ENCODE assay signal across 9 cellular contexts in the genomic region with DNA sequence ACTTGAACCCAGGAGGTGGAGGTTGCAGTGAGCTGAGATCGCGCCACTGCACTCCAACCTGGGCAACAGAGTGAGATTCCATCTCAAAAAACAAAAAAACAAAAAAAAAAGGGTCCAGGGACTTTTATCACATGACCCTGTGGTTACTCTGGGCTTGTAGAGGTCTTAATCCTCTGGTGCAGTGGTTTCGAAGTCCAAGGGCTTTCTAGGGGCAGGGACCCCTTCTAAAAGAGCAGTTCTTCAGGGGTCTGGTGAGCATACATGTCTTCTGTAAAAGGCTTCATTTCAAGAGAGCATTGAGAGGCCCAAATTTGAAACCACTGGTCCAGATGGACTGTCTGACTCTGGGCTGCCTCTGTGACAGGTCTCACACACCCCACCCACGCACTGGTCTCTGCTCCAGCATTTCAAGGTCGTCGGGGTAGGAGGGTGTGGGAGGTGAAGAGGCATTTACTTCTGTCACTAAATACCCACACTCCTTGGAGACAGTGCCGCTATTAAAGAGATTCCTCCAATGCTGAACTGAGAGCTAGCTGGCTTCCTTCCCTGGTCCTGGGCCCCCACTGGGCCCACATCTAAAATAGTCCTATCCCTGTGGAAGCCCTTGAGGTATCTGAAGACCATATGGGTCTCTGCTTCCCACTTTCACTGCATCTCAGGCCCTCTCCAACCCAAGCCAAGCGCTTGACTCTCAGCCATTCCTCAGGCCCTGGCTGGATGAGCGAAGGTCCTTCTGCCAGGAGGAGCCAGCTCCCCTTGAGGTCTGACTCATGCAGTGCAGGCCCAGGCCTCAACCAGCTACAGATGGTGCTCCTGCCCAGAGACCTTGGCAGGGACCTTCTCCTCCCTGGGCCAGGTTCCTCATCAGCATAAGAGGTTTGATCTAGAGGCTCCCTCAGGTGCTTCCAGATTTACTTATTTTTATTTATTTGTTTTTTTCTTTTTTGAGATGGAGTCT. TPM values are rescaled to one million over a fixed set of nuclear protein-coding genes. Genes with fewer than 3 reads are reported as not detected.
DNase-seq lines count a peak whose midpoint lies in the region; ATAC-seq and TF ChIP-seq lines count a peak whose summit lies in the region.
"Had no signal": no experiment of that assay in that cellular context is flagged by ENCODE, and none has a peak within 500 bp of the region (broad histone marks: within the 10 kb centered on the region; RNA-seq: fewer than 3 reads in every experiment).

No MANE protein-coding gene starts in this region.

- no peak overlapping the region for H3K4me3 ChIP-seq in Panc1 (ENCODE audit: low read depth in 2 of 2, low read length in 2 of 2)
- H3K4me3 ChIP-seq in fibroblast of lung (replicated peaks in 1 of 4; ENCODE audit: control extremely low read depth in 1 of 4, insufficient read depth in 1 of 4, low read depth in 3 of 4, low read length in 4 of 4): no peak overlapping the region
- no peak overlapping the region for H3K4me3 ChIP-seq in upper lobe of right lung

- DNase-seq in Right ventricle myocardium superior: peak; percentile 46
- DNase-seq in cardiac septum (ENCODE audit: low spot score): no peak
- DNase-seq in Panc1 (ENCODE audit: low read depth, low spot score): no peak
- DNase-seq in fibroblast of lung (ENCODE audit: low read depth in 2 of 2): peak in 1 of 2 donors; percentile 60
- DNase-seq in upper lobe of right lung: no peak
- no peak for DNase-seq in SKM-1 treated with dmso at 0.1 percent for 144 hours (lab: John Stamatoyannopoulos, UW; ENCODE audit: unreplicated experiment)
- DNase-seq in NCI-H1930 (lab: John Stamatoyannopoulos, UW): no peak
- DNase-seq in SIG-M5 treated with dmso at 0.1 percent for 504 hours (lab: John Stamatoyannopoulos, UW; ENCODE audit: unreplicated experiment): no peak
- DNase-seq: NCI-H187 treated with DMSO at 0.1 percent for 48 hours had no signal

- H3K27me3 ChIP-seq in Panc1 (ENCODE audit: control insufficient read depth, insufficient read depth, low read length): no peaks in the 10 kb centered on the region
- no peaks in the 10 kb centered on the region for H3K27me3 ChIP-seq in fibroblast of lung (ENCODE audit: control insufficient read depth, insufficient read depth, low read length)
- H3K27me3 ChIP-seq in upper lobe of right lung: no peaks in the 10 kb centered on the region

- no peak overlapping the region for H3K27ac ChIP-seq in Panc1 (ENCODE audit: low read length)
- peak overlapping the region; percentile 1 for H3K27ac ChIP-seq in fibroblast of lung (ENCODE audit: insufficient read depth, low read length)
- no peak overlapping the region for H3K27ac ChIP-seq in upper lobe of right lung

- no peaks in the 10 kb centered on the region for H3K36me3 ChIP-seq in Panc1 (ENCODE audit: control insufficient read depth, insufficient read depth, low read length)
- peaks cover 2% of the 10 kb centered on the region for H3K36me3 ChIP-seq in fibroblast of lung (ENCODE audit: control insufficient read depth, insufficient read depth, low read length)
- no peaks in the 10 kb centered on the region for H3K36me3 ChIP-seq in upper lobe of right lung

- POLR2A ChIA-PET in Panc1 (lab: Charles Lee): no interaction called here

- BruUV-seq in Panc1 (replicated peaks; lab: Mats Ljungman, UMichigan): no TSS peak

- CTCF ChIA-PET in Panc1 (lab: Charles Lee): interaction anchor here (0.6 to 0.7 kb wide), 2 partner anchors 466 to 1301 kb away, joined by 5 to 9 read pairs; no protein-coding TSS in a partner anchor

- TF ChIP-seq CTCF in Panc1 (IDR thresholded peaks at IDR 0.05) (no peak), fibroblast of lung (conservative IDR thresholded peaks at IDR 0.05 in 1 of 2, IDR thresholded peaks at IDR 0.05 in 1 of 2; ENCODE audit: low read depth in 1 of 2, low read length in 2 of 2) (peak in 1 of 2 donors; percentile 36), upper lobe of right lung (IDR thresholded peaks at IDR 0.05) (peak; percentile 13)

- no peaks in the 10 kb centered on the region for H4K20me1 ChIP-seq in fibroblast of lung (ENCODE audit: control insufficient read depth, extremely low read depth, insufficient read depth, low read length)

- intact Hi-C loops in Right ventricle myocardium superior (cut with DNase I): loop anchor here (2.0 kb wide), 1 partner anchor 23 kb away; no protein-coding TSS in a partner anchor
- intact Hi-C loops in cardiac septum (cut with DNase I): no loop called here
- intact Hi-C loops in Panc1 (cut with micrococcal nuclease; ENCODE audit: unreplicated experiment): no loop called here
- intact Hi-C loops in upper lobe of right lung (cut with DNase I): no loop called here

- no peaks in the 10 kb centered on the region for H3K79me2 ChIP-seq in fibroblast of lung (ENCODE audit: control insufficient read depth, insufficient read depth, low read length)

- no peaks in the 10 kb centered on the region for H3K4me1 ChIP-seq in Panc1 (ENCODE audit: control insufficient read depth, insufficient read depth, low read length)
- H3K4me1 ChIP-seq in fibroblast of lung (ENCODE audit: control insufficient read depth, extremely low read depth, insufficient read depth, low read length): peaks cover 6% of the 10 kb centered on the region
- peaks cover 6% of the 10 kb centered on the region for H3K4me1 ChIP-seq in upper lobe of right lung

- H3K9me3 ChIP-seq in Panc1 (ENCODE audit: control insufficient read depth, insufficient read depth, low read depth, low read length) (no peaks in the 10 kb centered on the region), fibroblast of lung (ENCODE audit: control insufficient read depth, insufficient read depth, low read depth, low read length) (no peaks in the 10 kb centered on the region), upper lobe of right lung (no peaks in the 10 kb centered on the region)

- H3K4me2 ChIP-seq in fibroblast of lung (ENCODE audit: extremely low read depth, insufficient read depth, low read length): no peak overlapping the region

- ATAC-seq in Right ventricle myocardium superior (ENCODE audit: poor library complexity) (peak; percentile 28), Panc1 (peak; percentile 44; the same call in 1 of the 2 replicates), upper lobe of right lung (no peak)

- in situ Hi-C loops in Panc1 (cut with HindIII; ENCODE audit: low pct_unique_long_range_greater_than_20kb, low sequenced_read_pairs): no loop called here

- H2AFZ ChIP-seq in fibroblast of lung (ENCODE audit: low read length): no peak overlapping the region

- H3K9ac ChIP-seq in fibroblast of lung (ENCODE audit: insufficient read depth, low read length): no peak overlapping the region

RNA-seq across cellular contexts. Expression of gene PAX8, which starts 44.8 kb away (rescaled TPM):
- 0.35 TPM for total RNA-seq in Right ventricle myocardium superior
- total RNA-seq in cardiac septum: 0.35 TPM
- total RNA-seq in Panc1 (2021; ENCODE audit: unreplicated experiment): 0.15 TPM
- polyA plus RNA-seq in Panc1 (2012; ENCODE audit: insufficient read length): not detected
- 0.50 and 0.51 TPM in 2 replicates for total RNA-seq in fibroblast of lung
- 0.26 and 0.28 TPM in 2 replicates for polyA plus RNA-seq in fibroblast of lung
- 0.63 and 1.9 TPM in 2 replicates for polyA plus RNA-seq in fibroblast of lung (2012)
- 0.52 and 2.3 TPM in 2 replicates for polyA minus RNA-seq in fibroblast of lung (ENCODE audit: low replicate concordance)
- 1.6 TPM for total RNA-seq in upper lobe of right lung
